In the genomic region with DNA sequence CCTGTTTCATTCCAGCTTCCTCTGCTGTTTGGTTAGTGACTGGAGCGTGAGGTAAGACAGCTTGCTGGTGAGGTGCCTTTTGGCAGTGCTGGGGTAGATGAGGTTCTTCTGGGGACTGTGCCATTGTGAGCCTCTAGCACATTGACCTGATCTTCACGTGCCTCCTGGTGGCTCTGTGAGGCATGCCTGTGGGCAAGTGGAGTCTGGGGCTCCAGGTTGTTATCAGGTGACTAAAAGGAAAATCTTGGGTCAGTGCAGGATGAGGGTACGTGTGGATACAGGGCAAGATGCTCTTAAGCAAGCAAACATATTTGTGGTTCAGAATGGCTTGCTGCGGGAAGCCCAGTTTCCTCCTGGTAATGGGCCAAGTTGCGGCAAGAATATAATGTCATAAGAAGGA, we compare ENCODE assay signal across 13 cellular contexts.
DNase-seq lines count a peak whose midpoint lies in the region; ATAC-seq, FAIRE-seq and TF ChIP-seq lines count a peak whose summit lies in the region.
"Had no signal": no experiment of that assay in that cellular context is flagged by ENCODE, and none has a peak within 500 bp of the region (broad histone marks: within the 10 kb centered on the region; RNA-seq: fewer than 3 reads in every experiment).

No MANE protein-coding gene starts in this region.

- H2BK120ac ChIP-seq in IMR-90 (ENCODE audit: low read depth, low read length): no peak overlapping the region

- H3K27me3 ChIP-seq in IMR-90 (ENCODE audit: control insufficient read depth, insufficient read depth, low read length) (no peaks in the 10 kb centered on the region; the same call in 1 of the 2 replicates), astrocyte (ENCODE audit: insufficient read depth, low read length) (no peaks in the 10 kb centered on the region), MG63 (no peaks in the 10 kb centered on the region)

- 63% methylated on average over 2 of the region's 5 CpGs; no CpG with 5 or more reads in 1 of the 2 experiments for WGBS in IMR-90 (ENCODE audit: extremely low coverage in 2 of 2, insufficient read length in 1 of 2), 2 experiments

- no peak overlapping the region for H3K14ac ChIP-seq in IMR-90 (replicated peaks; ENCODE audit: low read depth, low read length)

- no peaks in the 10 kb centered on the region for H4K20me1 ChIP-seq in IMR-90 (ENCODE audit: insufficient read depth, low read length)
- H4K20me1 ChIP-seq in astrocyte (ENCODE audit: insufficient read depth, low read length): peaks cover 4% of the 10 kb centered on the region

- in situ Hi-C loops in IMR-90 (cut with MboI; ENCODE audit: low sequenced_read_pairs): no loop called here

- peaks cover 0 to 5% of the 10 kb centered on the region in 2 experiments; a peak in 1 of 4 replicates for H3K79me1 ChIP-seq in IMR-90 (ENCODE audit: low read depth in 1 of 2, low read length in 2 of 2)

- POLR2A ChIA-PET in IMR-90 (lab: Charles Lee; ENCODE audit: unreplicated experiment): no interaction called here

- peaks cover 8% of the 10 kb centered on the region for H3K9me1 ChIP-seq in IMR-90 (ENCODE audit: insufficient read depth, low read length)

- no peak overlapping the region for H2BK5ac ChIP-seq in IMR-90 (ENCODE audit: low read depth, low read length, poor library complexity, severe bottlenecking)

- H3K4me1 Mint-ChIP-seq in astrocyte (ENCODE audit: low read depth, unreplicated experiment): peaks cover 20% of the 10 kb centered on the region
- H3K4me1 Mint-ChIP-seq in neural crest cell: peaks cover 13% of the 10 kb centered on the region
- H3K4me1 Mint-ChIP-seq in activated naive CD4-positive, alpha-beta T cell treated with anti-CD3 and anti-CD28 coated beads, Interleukin-2, amount 10 ng/mL, durations not matched to agents 7 days and 5 days: no peaks in the 10 kb centered on the region
- H3K4me1 Mint-ChIP-seq: memory B cell had no signal

- no peak overlapping the region for H2BK20ac ChIP-seq in IMR-90 (ENCODE audit: low read depth, low read length)

- no peak overlapping the region for H4K5ac ChIP-seq in IMR-90 (ENCODE audit: low read depth, low read length)

- no peaks in the 10 kb centered on the region for H3K79me2 ChIP-seq in astrocyte (ENCODE audit: insufficient read depth, low read length)

- H3K56ac ChIP-seq in IMR-90 (ENCODE audit: extremely low read depth, insufficient read depth, low read length): no peak overlapping the region

- H3K36me3 ChIP-seq in IMR-90 (ENCODE audit: control insufficient read depth, insufficient read depth, low read length) (no peaks in the 10 kb centered on the region), astrocyte (ENCODE audit: insufficient read depth, low read length) (no peaks in the 10 kb centered on the region), MG63 (no peaks in the 10 kb centered on the region)

- intact Hi-C loops in IMR-90 (cut with micrococcal nuclease): no loop called here

- peak; percentile 77 for DNase-seq in GM03348 (ENCODE audit: low spot score)
- peak; percentile 85 for DNase-seq in IMR-90
- DNase-seq in astrocyte (ENCODE audit: low read depth): peak; percentile 99
- DNase-seq in neural crest cell (ENCODE audit: low read depth, low spot score): no peak
- no peak for DNase-seq in NK-92 (lab: John Stamatoyannopoulos, UW; ENCODE audit: unreplicated experiment)
- no peak for DNase-seq in MG63
- DNase-seq in activated naive CD4-positive, alpha-beta T cell treated with anti-CD3 and anti-CD28 coated beads, Interleukin-2, amount 10 ng/mL, durations not matched to agents 7 days and 5 days: no peak
- DNase-seq: activated CD4-positive, alpha-beta T cell treated with anti-CD3 and anti-CD28 coated beads for 48 hours; DMS79; small intestine; stimulated activated naive CD4-positive, alpha-beta T cell had no signal

- TF ChIP-seq CTCF in IMR-90 (conservative IDR thresholded peaks at IDR 0.05; ENCODE audit: low read depth, low read length) (peak; percentile 30; the same call in 1 of the 2 replicates), astrocyte (IDR thresholded peaks at IDR 0.05; ENCODE audit: insufficient read depth, low read depth, low read length) (peak; percentile 12), neural crest cell (conservative IDR thresholded peaks at IDR 0.05) (no peak)

- H4K91ac ChIP-seq in IMR-90 (ENCODE audit: insufficient read depth, low read depth, low read length): no peak overlapping the region

- H3K27me3 Mint-ChIP-seq in astrocyte (ENCODE audit: low read depth, unreplicated experiment) (peaks cover 4% of the 10 kb centered on the region), neural crest cell (ENCODE audit: low read depth) (no peaks in the 10 kb centered on the region)
- H3K27me3 Mint-ChIP-seq in activated naive CD4-positive, alpha-beta T cell treated with anti-CD3 and anti-CD28 coated beads, Interleukin-2, amount 10 ng/mL, durations not matched to agents 7 days and 5 days: peaks cover 15% of the 10 kb centered on the region

- peak; percentile 46 for ATAC-seq in IMR-90 (ENCODE audit: low read depth)
- no peak for ATAC-seq in HG03520 (IDR thresholded peaks at IDR 0.05; ENCODE audit: unreplicated experiment)

- TF ChIP-seq POLR2A in IMR-90 (IDR thresholded peaks at IDR 0.05; ENCODE audit: low read depth, low read length): no peak

- dilution Hi-C loops in IMR-90 (cut with HindIII; ENCODE audit: low sequenced_read_pairs, unreplicated experiment): no loop called here

- peaks cover 10% of the 10 kb centered on the region for H3K4me1 ChIP-seq in IMR-90 (ENCODE audit: control insufficient read depth, insufficient read depth, low read length)
- peaks cover 35% of the 10 kb centered on the region for H3K4me1 ChIP-seq in astrocyte (ENCODE audit: insufficient read depth, low read length)

- H3K9ac ChIP-seq in IMR-90 (ENCODE audit: low read depth, low read length): no peak overlapping the region
- H3K9ac ChIP-seq in astrocyte (ENCODE audit: low read length): no peak overlapping the region

- H3K27ac ChIP-seq in IMR-90 (ENCODE audit: insufficient read depth, low read length): no peak overlapping the region
- H3K27ac ChIP-seq in astrocyte (ENCODE audit: low read depth, low read length): peak overlapping the region; percentile 41

- H2AK9ac ChIP-seq in IMR-90 (replicated peaks; ENCODE audit: low read depth, low read length, poor library complexity): peak overlapping the region; percentile 62

- H3K4me2 ChIP-seq in IMR-90 (ENCODE audit: low read depth, low read length) (no peak overlapping the region; the same call in 1 of the 2 replicates), astrocyte (ENCODE audit: low read length) (peak overlapping the region; percentile 31)

- H3K4me3 ChIP-seq in IMR-90 (ENCODE audit: insufficient read depth, low read depth, low read length) (no peak overlapping the region), astrocyte (ENCODE audit: insufficient read depth, low read depth, low read length) (no peak overlapping the region), MG63 (no peak overlapping the region)

- H2AK5ac ChIP-seq in IMR-90 (ENCODE audit: low read depth, low read length): no peak overlapping the region

- peak; percentile 55 for FAIRE-seq in astrocyte (lab: Jason Lieb, UNC)
- FAIRE-seq: small intestine had no signal

- H2AFZ ChIP-seq in IMR-90 (replicated peaks; ENCODE audit: low read length, poor library complexity): no peak overlapping the region
- no peak overlapping the region for H2AFZ ChIP-seq in astrocyte (ENCODE audit: low read depth, low read length)

- H3K4me3 Mint-ChIP-seq in astrocyte (ENCODE audit: unreplicated experiment): no peak overlapping the region
- H3K4me3 Mint-ChIP-seq in neural crest cell: no peak overlapping the region
- no peak overlapping the region for H3K4me3 Mint-ChIP-seq in activated naive CD4-positive, alpha-beta T cell treated with anti-CD3 and anti-CD28 coated beads, Interleukin-2, amount 10 ng/mL, durations not matched to agents 7 days and 5 days
- H3K4me3 Mint-ChIP-seq: memory B cell had no signal

- H3K4ac ChIP-seq in IMR-90 (ENCODE audit: low read depth, low read length): no peak overlapping the region

- no peaks in the 10 kb centered on the region for H3K9me3 ChIP-seq in IMR-90 (ENCODE audit: control insufficient read depth, insufficient read depth, low read length)
- no peaks in the 10 kb centered on the region for H3K9me3 ChIP-seq in astrocyte (ENCODE audit: insufficient read depth, low read depth, low read length)
- H3K9me3 ChIP-seq in MG63: no peaks in the 10 kb centered on the region

- no peak overlapping the region for H4K8ac ChIP-seq in IMR-90 (ENCODE audit: low read depth in 2 of 2, low read length in 2 of 2)

- H3K27ac Mint-ChIP-seq in astrocyte (ENCODE audit: unreplicated experiment) (no peak overlapping the region), neural crest cell (ENCODE audit: unreplicated experiment) (peak overlapping the region; percentile 37)
- no peak overlapping the region for H3K27ac Mint-ChIP-seq in activated naive CD4-positive, alpha-beta T cell treated with anti-CD3 and anti-CD28 coated beads, Interleukin-2, amount 10 ng/mL, durations not matched to agents 7 days and 5 days
- H3K27ac Mint-ChIP-seq: memory B cell had no signal

- H3K9me3 Mint-ChIP-seq in astrocyte (ENCODE audit: unreplicated experiment): peaks cover 10% of the 10 kb centered on the region
- H3K9me3 Mint-ChIP-seq in neural crest cell: no peaks in the 10 kb centered on the region
- H3K9me3 Mint-ChIP-seq in activated naive CD4-positive, alpha-beta T cell treated with anti-CD3 and anti-CD28 coated beads, Interleukin-2, amount 10 ng/mL, durations not matched to agents 7 days and 5 days: no peaks in the 10 kb centered on the region

- no peak overlapping the region for H3K23ac ChIP-seq in IMR-90 (ENCODE audit: low read depth, low read length)

- BruUV-seq in IMR-90 (replicated peaks; lab: Mats Ljungman, UMichigan): no TSS peak

- no peak overlapping the region for H3K18ac ChIP-seq in IMR-90 (ENCODE audit: low read depth, low read length)

- no peak overlapping the region for H2BK15ac ChIP-seq in IMR-90 (ENCODE audit: low read depth, low read length)

- peak; percentile 38 for TF ChIP-seq RAD21 in IMR-90 (IDR thresholded peaks at IDR 0.05; ENCODE audit: low read length)

- CTCF ChIA-PET in IMR-90 (lab: Yijun Ruan, JAX): no interaction called here
- CTCF ChIA-PET in activated naive CD4-positive, alpha-beta T cell treated with anti-CD3 and anti-CD28 coated beads, Interleukin-2, amount 10 ng/mL, durations not matched to agents 7 days and 5 days (lab: Charles Lee): no interaction called here

- H3K36me3 Mint-ChIP-seq in astrocyte (ENCODE audit: low read depth, unreplicated experiment) (peaks cover 11% of the 10 kb centered on the region), neural crest cell (ENCODE audit: low read depth) (peaks cover 7% of the 10 kb centered on the region)
- H3K36me3 Mint-ChIP-seq in activated naive CD4-positive, alpha-beta T cell treated with anti-CD3 and anti-CD28 coated beads, Interleukin-2, amount 10 ng/mL, durations not matched to agents 7 days and 5 days: no peaks in the 10 kb centered on the region
- H3K36me3 Mint-ChIP-seq: memory B cell had no signal

TF ChIP-seq in IMR-90, 13 proteins besides CTCF, POLR2A, EP300 and RAD21 (continues in another document):
- TF ChIP-seq SMC3 (IDR thresholded peaks at IDR 0.05; ENCODE audit: low read depth, low read length) (peak; percentile 37; the same call in 1 of the 2 replicates), BHLHE40 (IDR thresholded peaks at IDR 0.05; ENCODE audit: low read depth, low read length) (peak; percentile 73; the same call in 1 of the 2 replicates), FOS (IDR thresholded peaks at IDR 0.05; ENCODE audit: low read depth, low read length) (no peak), CHD1 (IDR thresholded peaks at IDR 0.05; ENCODE audit: low read depth, low read length) (no peak)

Comparison
In these comparisons a context has a peak if more than half of its experiments do, and no peak if none do; other contexts are left out.
1. DNase-seq: peak in GM03348 (single experiment), IMR-90 (single experiment) and astrocyte (single experiment); none in neural crest cell (single experiment), NK-92 (single experiment), MG63 (single experiment) and activated naive CD4-positive, alpha-beta T cell treated with anti-CD3 and anti-CD28 coated beads, Interleukin-2, amount 10 ng/mL, durations not matched to agents 7 days and 5 days (single experiment).